Comparison of ENCODE assay signal across 25 cellular contexts in genomic region chr4:52243367-52243766, GRCh38.
"Had no signal": no experiment of that assay in that cellular context is flagged by ENCODE, and none has a peak within 500 bp of the region (broad histone marks: within the 10 kb centered on the region; RNA-seq: fewer than 3 reads in every experiment).

No MANE protein-coding gene starts in this region.

- H3K27ac Mint-ChIP-seq: dendritic cell treated with granulocyte-macrophage colony-stimulating factor and Interleukin-4, amounts not matched to agents 40 ng/mL and 50 ng/mL, for 4 days; endodermal cell; memory B cell; natural killer cell; stimulated activated naive CD8-positive, alpha-beta T cell treated with anti-CD3 and anti-CD28 coated beads, Interleukin-15, amount 100 ng/mL, for 72 hours had no signal

- DNase-seq: effector CD8-positive, alpha-beta T cell; endodermal cell; foreskin fibroblast; gastrocnemius medialis; head of caudate nucleus; natural killer cell; stimulated activated CD4-positive, alpha-beta T cell treated with anti-CD3 and anti-CD28 coated beads, Interleukin-12 subunit alpha, Interleukin-12 subunit beta, amount 100 ng/mL, for 4 hours; stimulated activated CD4-positive, alpha-beta T cell treated with anti-CD3 and anti-CD28 coated beads, Interleukin-1b, Interleukin-23, amount 100 ng/mL, for 48 hours; stimulated activated CD4-positive, alpha-beta T cell treated with anti-CD3 and anti-CD28 coated beads, Interleukin-4, amount 100 ng/mL, for 1 hour; stimulated activated CD8-positive, alpha-beta memory T cell treated with anti-CD3 and anti-CD28 coated beads, Interleukin-4, amount 100 ng/mL, for 48 hours; stimulated activated naive CD4-positive, alpha-beta T cell; stimulated activated naive CD8-positive, alpha-beta T cell treated with anti-CD3 and anti-CD28 coated beads, Interleukin-15, amount 100 ng/mL, for 72 hours; transverse colon; upper lobe of right lung; uterus had no signal

- H3K4me3 ChIP-seq: gastrocnemius medialis, lung, prostate gland, right atrium auricular region, smooth muscle cell, suprapubic skin, transverse colon, upper lobe of right lung, uterus had no signal

- H3K9me3 ChIP-seq: gastrocnemius medialis, prostate gland, right atrium auricular region, suprapubic skin, transverse colon, upper lobe of right lung, uterus had no signal

- ATAC-seq: esophagus mucosa; gastrocnemius medialis; natural killer cell; stimulated activated naive CD8-positive, alpha-beta T cell treated with anti-CD3 and anti-CD28 coated beads, Interleukin-15, amount 100 ng/mL, for 72 hours; upper lobe of right lung had no signal

- H3K36me3 ChIP-seq: gastrocnemius medialis, prostate gland, right atrium auricular region, suprapubic skin, transverse colon, upper lobe of right lung, uterus had no signal

- H3K4me1 Mint-ChIP-seq: memory B cell; natural killer cell; stimulated activated naive CD8-positive, alpha-beta T cell treated with anti-CD3 and anti-CD28 coated beads, Interleukin-15, amount 100 ng/mL, for 72 hours had no signal

- H3K27me3 ChIP-seq: gastrocnemius medialis, right atrium auricular region, suprapubic skin, transverse colon, upper lobe of right lung, uterus had no signal

- H3K4me3 Mint-ChIP-seq: dendritic cell treated with granulocyte-macrophage colony-stimulating factor and Interleukin-4, amounts not matched to agents 40 ng/mL and 50 ng/mL, for 4 days; endodermal cell; memory B cell; natural killer cell; neural crest cell; stimulated activated naive CD8-positive, alpha-beta T cell treated with anti-CD3 and anti-CD28 coated beads, Interleukin-15, amount 100 ng/mL, for 72 hours had no signal

- H3K27me3 Mint-ChIP-seq: dendritic cell treated with granulocyte-macrophage colony-stimulating factor and Interleukin-4, amounts not matched to agents 40 ng/mL and 50 ng/mL, for 4 days; stimulated activated naive CD8-positive, alpha-beta T cell treated with anti-CD3 and anti-CD28 coated beads, Interleukin-15, amount 100 ng/mL, for 72 hours had no signal

- H3K9me3 Mint-ChIP-seq: neural crest cell had no signal

- H3K27ac ChIP-seq: epithelial cell of prostate, gastrocnemius medialis, prostate gland, right atrium auricular region, suprapubic skin, transverse colon, upper lobe of right lung, uterus had no signal

- H3K36me3 Mint-ChIP-seq: memory B cell, natural killer cell had no signal

- H3K4me1 ChIP-seq: prostate gland, transverse colon, upper lobe of right lung had no signal

- H3K4me2 ChIP-seq: smooth muscle cell had no signal
